ENCODE assay signal across 8 cellular contexts in genomic region chrX:39477438-39478120, GRCh38.
A peak's percentile ranks its signal among the peaks of the same experiment; 100 is the strongest.
DNase-seq lines count a peak whose midpoint lies in the region; ATAC-seq, FAIRE-seq and TF ChIP-seq lines count a peak whose summit lies in the region.

No MANE protein-coding gene starts in this region.

- no peak for TF ChIP-seq CTCF in natural killer cell (IDR thresholded peaks at IDR 0.05)

- no peak overlapping the region for H3K4me3 Mint-ChIP-seq in natural killer cell

- H3K27ac Mint-ChIP-seq in natural killer cell = peak overlapping the region; percentile 64 to 76

- intact Hi-C loops in natural killer cell (cut with micrococcal nuclease) = no loop called here

- H3K4me1 Mint-ChIP-seq in natural killer cell = peaks cover 0 to 12% of the 10 kb centered on the region in 2 donors

- H3K9me3 Mint-ChIP-seq in natural killer cell = no peaks in the 10 kb centered on the region

- DNase-seq in ELF-1 (ENCODE audit: low read depth, low spot score) (peak; percentile 66), NCI-H510A treated with DMSO at 0.1 percent for 48 hours (lab: John Stamatoyannopoulos, UW) (peak; percentile 16), dermis blood vessel endothelial cell (peak; percentile 72), natural killer cell (peak; percentile 15), HTR-8/SVneo (ENCODE audit: insufficient read length, low spot score) (no peak), GM12892 (ENCODE audit: insufficient read length) (no peak)

- FAIRE-seq in HTR-8/SVneo (lab: Jason Lieb, UNC) = no peak
- no peak for FAIRE-seq in GM12892 (lab: Jason Lieb, UNC)

- H3K27me3 Mint-ChIP-seq in natural killer cell (ENCODE audit: low read depth in 2 of 2) = peaks cover 0 to 14% of the 10 kb centered on the region in 2 donors

- peak; percentile 80 to 89 (median 88) for ATAC-seq in natural killer cell
- ATAC-seq in GM18873 (IDR thresholded peaks at IDR 0.05; ENCODE audit: low FRiP score, unreplicated experiment) = no peak
- ATAC-seq in HG03039 (IDR thresholded peaks at IDR 0.05; ENCODE audit: unreplicated experiment) = no peak

- TF ChIP-seq POLR2A in GM12892 (IDR thresholded peaks at IDR 0.05; ENCODE audit: low read depth, low read length) = no peak

- H3K36me3 Mint-ChIP-seq in natural killer cell = no peaks in the 10 kb centered on the region

Comparison
In these comparisons a context has a peak if more than half of its experiments do, and no peak if none do; other contexts are left out.
1. DNase-seq: peak in ELF-1 (single experiment), NCI-H510A treated with DMSO at 0.1 percent for 48 hours (single experiment), dermis blood vessel endothelial cell (single experiment) and natural killer cell (single experiment); none in HTR-8/SVneo (single experiment) and GM12892 (single experiment).
2. ATAC-seq: peak in natural killer cell (3 of 3); none in GM18873 (single experiment) and HG03039 (single experiment).